Comparison of ENCODE assay signal across 16 cellular contexts in genomic region chr2:61044596-61044995, GRCh38. TPM values are rescaled to one million over a fixed set of nuclear protein-coding genes. Genes with fewer than 3 reads are reported as not detected.
DNase-seq lines count a peak whose midpoint lies in the region; ATAC-seq and TF ChIP-seq lines count a peak whose summit lies in the region.
"Had no signal": no experiment of that assay in that cellular context is flagged by ENCODE, and none has a peak within 500 bp of the region (broad histone marks: within the 10 kb centered on the region; RNA-seq: fewer than 3 reads in every experiment).

No MANE protein-coding gene starts in this region.

- peaks cover 16 to 27% of the 10 kb centered on the region in 2 donors for H3K36me3 Mint-ChIP-seq in stimulated activated naive B cell treated with anti-CD40 and anti-IgM and Interleukin-4, amounts not matched to agents 10 μg/mL and 1 μg/mL and 100 μg/mL, for 72 hours
- peaks cover 22% of the 10 kb centered on the region for H3K36me3 Mint-ChIP-seq in activated naive CD4-positive, alpha-beta T cell treated with anti-CD3 and anti-CD28 coated beads for 36 hours (ENCODE audit: low read depth)

- peaks cover 6 to 7% of the 10 kb centered on the region in 2 donors for H3K4me1 Mint-ChIP-seq in stimulated activated naive B cell treated with anti-CD40 and anti-IgM and Interleukin-4, amounts not matched to agents 10 μg/mL and 1 μg/mL and 100 μg/mL, for 72 hours
- H3K4me1 Mint-ChIP-seq in activated naive CD4-positive, alpha-beta T cell treated with anti-CD3 and anti-CD28 coated beads for 36 hours (ENCODE audit: low read depth) = peaks cover 16% of the 10 kb centered on the region

- WGBS in heart left ventricle, 4 donors = 68 to 77% (median 75%) methylated on average over 6 of the region's 6 CpGs
- 72 to 84% (median 80%) methylated on average over 6 of the region's 6 CpGs for WGBS in adrenal gland, 4 donors

- no peak overlapping the region for H3K4me3 Mint-ChIP-seq in stimulated activated naive B cell treated with anti-CD40 and anti-IgM and Interleukin-4, amounts not matched to agents 10 μg/mL and 1 μg/mL and 100 μg/mL, for 72 hours
- H3K4me3 Mint-ChIP-seq in activated naive CD4-positive, alpha-beta T cell treated with anti-CD3 and anti-CD28 coated beads for 36 hours = no peak overlapping the region
- H3K4me3 Mint-ChIP-seq: activated CD4-positive, alpha-beta T cell treated with anti-CD3 and anti-CD28 coated beads, Interleukin-2, amount 10 ng/mL, durations not matched to agents 7 days and 5 days; activated T-cell treated with anti-CD3 and anti-CD28 coated beads, Interleukin-2, amount 50 U/mL, for 72 hours had no signal

- ATAC-seq in HG03442 (IDR thresholded peaks at IDR 0.05; ENCODE audit: unreplicated experiment) (peak; percentile 52), heart left ventricle (peak; percentile 84 to 89 (median 86))
- ATAC-seq in stimulated activated naive B cell treated with anti-CD40 and anti-IgM and Interleukin-4, amounts not matched to agents 10 μg/mL and 1 μg/mL and 100 μg/mL, for 72 hours (replicated peaks) = peak; percentile 69 to 80
- ATAC-seq: HCT116 had no signal

- TF ChIP-seq CTCF in GM12865 (IDR thresholded peaks at IDR 0.05; ENCODE audit: insufficient read depth, low read depth, low read length, missing control alignments) (peak; percentile 0), heart left ventricle (IDR thresholded peaks at IDR 0.05) (peak in 2 of 12 donors; percentile 4 to 19), adrenal gland (IDR thresholded peaks at IDR 0.05) (no peak)

- in situ Hi-C loops in HAP-1 (cut with MboI; ENCODE audit: low sequenced_read_pairs) = no loop called here

- H3K9me3 ChIP-seq in heart left ventricle = peaks cover 0 to 6% (median 0%) of the 10 kb centered on the region in 12 donors
- H3K9me3 ChIP-seq in HAP-1 = no peaks in the 10 kb centered on the region
- H3K9me3 ChIP-seq in adrenal gland (replicated peaks in 1 of 3) = no peaks in the 10 kb centered on the region
- H3K9me3 ChIP-seq: tibial artery had no signal

- TF ChIP-seq POLR2A in heart left ventricle (IDR thresholded peaks at IDR 0.05) (no peak), adrenal gland (IDR thresholded peaks at IDR 0.05) (no peak)

- CTCF ChIA-PET in activated naive CD4-positive, alpha-beta T cell treated with anti-CD3 and anti-CD28 coated beads for 36 hours (lab: Charles Lee) = no interaction called here

- H3K4me3 ChIP-seq in GM12865 (ENCODE audit: low read depth, low read length) (no peak overlapping the region), heart left ventricle (no peak overlapping the region), HAP-1 (no peak overlapping the region), adrenal gland (no peak overlapping the region)
- H3K4me3 ChIP-seq: tibial artery had no signal

- no peaks in the 10 kb centered on the region for H3K27me3 Mint-ChIP-seq in stimulated activated naive B cell treated with anti-CD40 and anti-IgM and Interleukin-4, amounts not matched to agents 10 μg/mL and 1 μg/mL and 100 μg/mL, for 72 hours
- no peaks in the 10 kb centered on the region for H3K27me3 Mint-ChIP-seq in activated naive CD4-positive, alpha-beta T cell treated with anti-CD3 and anti-CD28 coated beads for 36 hours (ENCODE audit: low read depth)
- H3K27me3 Mint-ChIP-seq: activated CD4-positive, alpha-beta T cell treated with anti-CD3 and anti-CD28 coated beads, Interleukin-2, amount 10 ng/mL, durations not matched to agents 7 days and 5 days had no signal

- H3K4me1 ChIP-seq in heart left ventricle = peaks cover 0 to 49% (median 24%) of the 10 kb centered on the region in 12 donors
- H3K4me1 ChIP-seq in HAP-1 = peaks cover 9% of the 10 kb centered on the region
- H3K4me1 ChIP-seq in adrenal gland (replicated peaks in 1 of 2) = peaks cover 5 to 18% of the 10 kb centered on the region in 2 donors

- peaks cover 0 to 36% (median 25%) of the 10 kb centered on the region in 9 donors for H3K36me3 ChIP-seq in heart left ventricle
- H3K36me3 ChIP-seq in HAP-1 (replicated peaks) = peaks cover 9% of the 10 kb centered on the region
- H3K36me3 ChIP-seq in adrenal gland (replicated peaks in 1 of 2) = peaks cover 0 to 22% of the 10 kb centered on the region in 2 donors

- DNase-seq in GM12865 (ENCODE audit: low read depth) (peak; percentile 67), heart left ventricle (peak in 3 of 5 donors; percentile 21 to 45 (median 27)), HAP-1 (ENCODE audit: low spot score in 2 of 2) (no peak), adrenal gland (no peak)
- DNase-seq in stimulated activated naive B cell treated with anti-CD40 and anti-IgM and Interleukin-4, amounts not matched to agents 10 μg/mL and 1 μg/mL and 100 μg/mL, for 72 hours = no peak
- DNase-seq in activated naive CD4-positive, alpha-beta T cell treated with anti-CD3 and anti-CD28 coated beads for 36 hours = no peak
- DNase-seq: activated CD4-positive, alpha-beta T cell treated with anti-CD3 and anti-CD28 coated beads, Interleukin-2, amount 10 ng/mL, durations not matched to agents 7 days and 5 days; activated T-cell treated with anti-CD3 and anti-CD28 coated beads, Interleukin-2, amount 50 U/mL, for 72 hours; COR-L47; hypothalamus; NCI-H2081 treated with DMSO at 0.1 percent for 48 hours; NCI-H82; SHP77; tibial artery had no signal

- peak overlapping the region in 11 of 12 donors; percentile 17 to 74 (median 61) for H3K27ac ChIP-seq in heart left ventricle
- H3K27ac ChIP-seq in adrenal gland = peak overlapping the region in 1 of 5 donors; percentile 29

- peak overlapping the region; percentile 43 for H3K27ac Mint-ChIP-seq in stimulated activated naive B cell treated with anti-CD40 and anti-IgM and Interleukin-4, amounts not matched to agents 10 μg/mL and 1 μg/mL and 100 μg/mL, for 72 hours
- no peak overlapping the region for H3K27ac Mint-ChIP-seq in activated naive CD4-positive, alpha-beta T cell treated with anti-CD3 and anti-CD28 coated beads for 36 hours
- H3K27ac Mint-ChIP-seq: activated CD4-positive, alpha-beta T cell treated with anti-CD3 and anti-CD28 coated beads, Interleukin-2, amount 10 ng/mL, durations not matched to agents 7 days and 5 days; activated T-cell treated with anti-CD3 and anti-CD28 coated beads, Interleukin-2, amount 50 U/mL, for 72 hours had no signal

- H3K27me3 ChIP-seq in heart left ventricle = no peaks in the 10 kb centered on the region
- no peaks in the 10 kb centered on the region for H3K27me3 ChIP-seq in HAP-1 (ENCODE audit: low read depth)
- H3K27me3 ChIP-seq in adrenal gland = no peaks in the 10 kb centered on the region
- H3K27me3 ChIP-seq: tibial artery had no signal

- intact Hi-C loops in heart left ventricle (cut with DNase I) (no loop called here), adrenal gland (cut with DNase I) (no loop called here)
- intact Hi-C loops in activated naive CD4-positive, alpha-beta T cell treated with anti-CD3 and anti-CD28 coated beads for 36 hours (cut with micrococcal nuclease) = no loop called here

- H3K9me3 Mint-ChIP-seq in stimulated activated naive B cell treated with anti-CD40 and anti-IgM and Interleukin-4, amounts not matched to agents 10 μg/mL and 1 μg/mL and 100 μg/mL, for 72 hours = no peaks in the 10 kb centered on the region
- H3K9me3 Mint-ChIP-seq in activated naive CD4-positive, alpha-beta T cell treated with anti-CD3 and anti-CD28 coated beads for 36 hours = no peaks in the 10 kb centered on the region
- H3K9me3 Mint-ChIP-seq: activated CD4-positive, alpha-beta T cell treated with anti-CD3 and anti-CD28 coated beads, Interleukin-2, amount 10 ng/mL, durations not matched to agents 7 days and 5 days; activated T-cell treated with anti-CD3 and anti-CD28 coated beads, Interleukin-2, amount 50 U/mL, for 72 hours had no signal

RNA-seq across cellular contexts. Expression of gene SANBR, which starts 21.1 kb away (rescaled TPM):
- total RNA-seq in heart left ventricle (10 to 100 TPM in 1 of 9 donors, 1 to 10 TPM in 8; 3.6 to 10.7 (median 6.6) TPM), adrenal gland (1 to 10 TPM; 1.2 to 4.1 (median 3.0) TPM)
- polyA plus RNA-seq in heart left ventricle (1 to 10 TPM; 4.8 to 7.0 TPM), adrenal gland (1 to 10 TPM; 2.6 to 4.6 (median 3.4) TPM)
- total RNA-seq in activated naive CD4-positive, alpha-beta T cell treated with anti-CD3 and anti-CD28 coated beads for 36 hours = 1 to 10 TPM; 1.9 to 2.1 TPM

RNA-seq across cellular contexts. Expression of gene PUS10, which starts 26.5 kb away (rescaled TPM):
- total RNA-seq in heart left ventricle = 1 to 10 TPM; 2.5 to 6.5 (median 4.9) TPM
- polyA plus RNA-seq in heart left ventricle = 1 to 10 TPM; 1.9 to 2.1 TPM
- 1 to 10 TPM; 6.0 to 6.5 TPM for total RNA-seq in activated naive CD4-positive, alpha-beta T cell treated with anti-CD3 and anti-CD28 coated beads for 36 hours
- total RNA-seq in adrenal gland = 10 to 100 TPM in 2 of 8 donors, 1 to 10 TPM in 6; 2.2 to 10.6 (median 6.3) TPM
- 1 to 10 TPM; 2.8 to 7.1 (median 3.2) TPM for polyA plus RNA-seq in adrenal gland

RNA-seq across cellular contexts. Expression of gene PEX13, which starts 27.1 kb away (rescaled TPM):
- total RNA-seq in heart left ventricle (10 to 100 TPM; 17.8 to 27.6 (median 24.3) TPM), adrenal gland (10 to 100 TPM; 20.0 to 44.9 (median 28.7) TPM)
- polyA plus RNA-seq in heart left ventricle (10 to 100 TPM; 11.7 to 20.3 TPM), adrenal gland (10 to 100 TPM in 1 of 3 donors, 1 to 10 TPM in 2; 8.3 to 20.9 (median 8.6) TPM)
- total RNA-seq in activated naive CD4-positive, alpha-beta T cell treated with anti-CD3 and anti-CD28 coated beads for 36 hours = 10 to 100 TPM; 16.0 to 17.1 TPM

Comparison
In these comparisons a context has a peak if more than half of its experiments do, and no peak if none do; other contexts are left out.
1. DNase-seq: peak in GM12865 (single experiment) and heart left ventricle (3 of 5); none in stimulated activated naive B cell treated with anti-CD40 and anti-IgM and Interleukin-4, amounts not matched to agents 10 μg/mL and 1 μg/mL and 100 μg/mL, for 72 hours (single experiment), HAP-1 (0 of 2), activated naive CD4-positive, alpha-beta T cell treated with anti-CD3 and anti-CD28 coated beads for 36 hours (single experiment) and adrenal gland (0 of 7).
2. Peak in every context shown above with its lines, with median percentiles within 50 percentile points of each other: ATAC-seq.